Comparison of ENCODE assay signal across 26 cellular contexts in the genomic region with DNA sequence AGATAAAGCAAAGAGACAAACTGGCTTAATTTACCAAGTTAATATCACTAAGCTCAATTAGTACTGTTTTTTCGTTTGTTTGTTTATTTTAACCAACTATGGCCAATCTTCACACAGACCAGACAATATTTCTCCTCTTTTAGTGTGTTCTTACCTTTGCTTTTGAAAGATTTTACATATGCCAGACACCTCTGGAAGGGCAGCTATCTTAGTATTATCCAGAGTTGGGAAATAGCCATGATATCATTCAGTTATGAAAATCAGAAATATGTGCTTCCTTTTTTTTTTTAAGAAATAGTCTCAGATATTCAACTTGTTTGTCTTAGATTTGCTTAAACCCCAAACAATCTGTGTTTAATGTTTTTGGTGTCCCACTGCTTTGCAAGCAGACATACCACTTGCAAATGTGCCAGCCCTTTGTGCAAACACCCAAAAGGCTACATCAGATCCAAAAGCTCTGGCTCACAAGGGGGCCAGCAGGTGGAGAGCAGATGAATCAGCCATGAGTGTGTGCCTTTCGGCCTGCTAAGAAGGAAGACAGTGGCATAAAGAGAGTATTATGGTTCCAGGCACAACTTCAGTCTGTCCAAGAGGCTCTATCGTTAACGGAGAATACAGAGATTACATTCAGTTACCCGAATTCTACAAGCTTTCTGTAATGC.
A peak's percentile ranks its signal among the peaks of the same experiment; 100 is the strongest.
DNase-seq lines count a peak whose midpoint lies in the region; ATAC-seq and TF ChIP-seq lines count a peak whose summit lies in the region.
"Had no signal": no experiment of that assay in that cellular context is flagged by ENCODE, and none has a peak within 500 bp of the region (broad histone marks: within the 10 kb centered on the region; RNA-seq: fewer than 3 reads in every experiment).

No MANE protein-coding gene starts in this region.

- H3K27ac ChIP-seq in neural progenitor cell (no peak overlapping the region), gastrocnemius medialis (no peak overlapping the region)
- H3K27ac ChIP-seq: foreskin keratinocyte, hepatocyte, KMS-11, left ventricle myocardium inferior, prostate gland, SJSA1, skin epidermis, suprapubic skin had no signal

- TF ChIP-seq CTCF in neural progenitor cell (IDR thresholded peaks at IDR 0.05) (no peak), BE2C (IDR thresholded peaks at IDR 0.05; ENCODE audit: low read depth, low read length) (no peak), gastrocnemius medialis (IDR thresholded peaks at IDR 0.05 in 4 of 5, conservative IDR thresholded peaks at IDR 0.05 in 1 of 5) (no peak)

- TF ChIP-seq POLR2A in gastrocnemius medialis (IDR thresholded peaks at IDR 0.05): no peak

- H3K9ac ChIP-seq in adipocyte (ENCODE audit: low read length): no peak overlapping the region
- H3K9ac ChIP-seq in neural progenitor cell: no peak overlapping the region
- H3K9ac ChIP-seq: KMS-11 had no signal

- peak overlapping the region; percentile 31 for H3K4me2 ChIP-seq in neural progenitor cell
- H3K4me2 ChIP-seq: hepatocyte, KMS-11 had no signal

- peaks cover 2% of the 10 kb centered on the region for H3K27me3 Mint-ChIP-seq in neural progenitor cell (ENCODE audit: insufficient read depth, low read depth)
- H3K27me3 Mint-ChIP-seq: activated naive CD8-positive, alpha-beta T cell; stimulated activated memory B cell treated with anti-CD40 and anti-IgM and Interleukin-4, amounts not matched to agents 10 μg/mL and 1 μg/mL and 100 μg/mL, for 72 hours had no signal

- H3K4me1 Mint-ChIP-seq in neural progenitor cell: peaks cover 54% of the 10 kb centered on the region
- H3K4me1 Mint-ChIP-seq: activated CD4-positive, alpha-beta T cell treated with anti-CD3 and anti-CD28 coated beads for 36 hours; CD4-positive, CD25-positive, alpha-beta regulatory T cell; stimulated activated memory B cell treated with anti-CD40 and anti-IgM and Interleukin-4, amounts not matched to agents 10 μg/mL and 1 μg/mL and 100 μg/mL, for 72 hours had no signal

- no peak overlapping the region for H3K4me3 ChIP-seq in adipocyte (ENCODE audit: low read length)
- no peak overlapping the region for H3K4me3 ChIP-seq in neural progenitor cell
- H3K4me3 ChIP-seq in BE2C (ENCODE audit: low read depth, low read length): no peak overlapping the region
- no peak overlapping the region for H3K4me3 ChIP-seq in gastrocnemius medialis
- H3K4me3 ChIP-seq: hepatocyte, left ventricle myocardium inferior, prostate gland, SJSA1, skin epidermis, suprapubic skin had no signal

- H3K9me3 ChIP-seq in adipocyte (ENCODE audit: control insufficient read depth, low read length) (no peaks in the 10 kb centered on the region), neural progenitor cell (ENCODE audit: low read depth) (no peaks in the 10 kb centered on the region), BE2C (no peaks in the 10 kb centered on the region), gastrocnemius medialis (no peaks in the 10 kb centered on the region)
- H3K9me3 ChIP-seq: left ventricle myocardium inferior, prostate gland, SJSA1, suprapubic skin had no signal

- H4K20me1 ChIP-seq in neural progenitor cell (ENCODE audit: low read depth): peaks cover 100% of the 10 kb centered on the region

- intact Hi-C loops in gastrocnemius medialis (cut with DNase I; ENCODE audit: low total_unique reads): no loop called here

- no peaks in the 10 kb centered on the region for H3K27me3 ChIP-seq in adipocyte (replicated peaks; ENCODE audit: control insufficient read depth, insufficient read depth, low read length)
- no peaks in the 10 kb centered on the region for H3K27me3 ChIP-seq in neural progenitor cell
- no peaks in the 10 kb centered on the region for H3K27me3 ChIP-seq in BE2C
- H3K27me3 ChIP-seq in gastrocnemius medialis: no peaks in the 10 kb centered on the region
- H3K27me3 ChIP-seq: foreskin keratinocyte, hepatocyte, SJSA1, suprapubic skin had no signal

- H3K4me3 Mint-ChIP-seq in neural progenitor cell: no peak overlapping the region
- H3K4me3 Mint-ChIP-seq: activated CD4-positive, alpha-beta T cell treated with anti-CD3 and anti-CD28 coated beads for 36 hours; activated naive CD8-positive, alpha-beta T cell; CD4-positive, CD25-positive, alpha-beta regulatory T cell; HFFc6; immature natural killer cell; neural crest cell; stimulated activated memory B cell treated with anti-CD40 and anti-IgM and Interleukin-4, amounts not matched to agents 10 μg/mL and 1 μg/mL and 100 μg/mL, for 72 hours; T-helper 1 cell treated with Interleukin-12 subunit alpha and Interleukin-12 subunit beta and Interleukin-4 antibody, amounts not matched to agents 30 μg/mL and 1 μg/mL, for 36 hours had no signal

- H3K36me3 Mint-ChIP-seq in neural progenitor cell: peaks cover 11% of the 10 kb centered on the region
- H3K36me3 Mint-ChIP-seq: activated naive CD8-positive, alpha-beta T cell; CD4-positive, CD25-positive, alpha-beta regulatory T cell; stimulated activated memory B cell treated with anti-CD40 and anti-IgM and Interleukin-4, amounts not matched to agents 10 μg/mL and 1 μg/mL and 100 μg/mL, for 72 hours had no signal

- H3K36me3 ChIP-seq in adipocyte (ENCODE audit: control insufficient read depth, insufficient read depth, low read length, severe bottlenecking) (no peaks in the 10 kb centered on the region), neural progenitor cell (peaks cover under 1% of the 10 kb centered on the region), BE2C (no peaks in the 10 kb centered on the region), gastrocnemius medialis (no peaks in the 10 kb centered on the region)
- H3K36me3 ChIP-seq: left ventricle myocardium inferior, prostate gland, SJSA1, suprapubic skin had no signal

- H3K27ac Mint-ChIP-seq in neural progenitor cell: peak overlapping the region; percentile 30
- H3K27ac Mint-ChIP-seq: activated CD4-positive, alpha-beta T cell treated with anti-CD3 and anti-CD28 coated beads for 36 hours; activated naive CD8-positive, alpha-beta T cell; CD4-positive, CD25-positive, alpha-beta regulatory T cell; HFFc6; stimulated activated memory B cell treated with anti-CD40 and anti-IgM and Interleukin-4, amounts not matched to agents 10 μg/mL and 1 μg/mL and 100 μg/mL, for 72 hours; T-helper 1 cell treated with Interleukin-12 subunit alpha and Interleukin-12 subunit beta and Interleukin-4 antibody, amounts not matched to agents 30 μg/mL and 1 μg/mL, for 36 hours had no signal

- no peaks in the 10 kb centered on the region for H3K9me3 Mint-ChIP-seq in neural progenitor cell
- H3K9me3 Mint-ChIP-seq: HFFc6; immature natural killer cell; neural crest cell; stimulated activated memory B cell treated with anti-CD40 and anti-IgM and Interleukin-4, amounts not matched to agents 10 μg/mL and 1 μg/mL and 100 μg/mL, for 72 hours; T-helper 1 cell treated with Interleukin-12 subunit alpha and Interleukin-12 subunit beta and Interleukin-4 antibody, amounts not matched to agents 30 μg/mL and 1 μg/mL, for 36 hours had no signal

- no peak for ATAC-seq in GM21723 (IDR thresholded peaks at IDR 0.05; ENCODE audit: unreplicated experiment)
- ATAC-seq in gastrocnemius medialis: no peak
- ATAC-seq: activated CD4-positive, alpha-beta T cell treated with anti-CD3 and anti-CD28 coated beads for 36 hours; stimulated activated memory B cell treated with anti-CD40 and anti-IgM and Interleukin-4, amounts not matched to agents 10 μg/mL and 1 μg/mL and 100 μg/mL, for 72 hours had no signal

- H2AFZ ChIP-seq in neural progenitor cell (replicated peaks): no peak overlapping the region
- H2AFZ ChIP-seq: hepatocyte had no signal

- DNase-seq in LHCN-M2 (ENCODE audit: low read depth) (peak; percentile 83), NCI-H226 (peak; percentile 13), adipocyte (ENCODE audit: low read depth) (peak; percentile 25), neural progenitor cell (ENCODE audit: low spot score) (no peak), BE2C (no peak), gastrocnemius medialis (no peak)
- DNase-seq: activated CD4-positive, alpha-beta T cell treated with anti-CD3 and anti-CD28 coated beads for 36 hours; CD4-positive, CD25-positive, alpha-beta regulatory T cell; effector CD4-positive, alpha-beta T cell; erythroblast; HFFc6; immature natural killer cell; left ventricle myocardium inferior; NCI-H1048 had no signal

- peaks cover 46% of the 10 kb centered on the region for H3F3A ChIP-seq in neural progenitor cell (ENCODE audit: low read depth)

- H3K79me2 ChIP-seq in neural progenitor cell (ENCODE audit: low read depth): peaks cover 100% of the 10 kb centered on the region

- H3K4me1 ChIP-seq in adipocyte (ENCODE audit: control insufficient read depth, insufficient read depth, low read length): peaks cover 17% of the 10 kb centered on the region
- peaks cover 66% of the 10 kb centered on the region for H3K4me1 ChIP-seq in neural progenitor cell
- H3K4me1 ChIP-seq in BE2C: peaks cover 15% of the 10 kb centered on the region
- H3K4me1 ChIP-seq in gastrocnemius medialis: no peaks in the 10 kb centered on the region
- H3K4me1 ChIP-seq: prostate gland had no signal

- in situ Hi-C loops in gastrocnemius medialis (cut with MboI; ENCODE audit: low sequenced_read_pairs in 4 of 4): no loop called here

Comparison
In these comparisons a context has a peak if more than half of its experiments do, and no peak if none do; other contexts are left out.
1. DNase-seq: peak in LHCN-M2 (single experiment), NCI-H226 (single experiment) and adipocyte (single experiment); none in neural progenitor cell (single experiment), BE2C (single experiment) and gastrocnemius medialis (0 of 2).